ENCODE assay signal across 14 cellular contexts in genomic region chr21:32335601-32336575, GRCh38. TPM values are rescaled to one million over a fixed set of nuclear protein-coding genes. Genes with fewer than 3 reads are reported as not detected.
DNase-seq lines count a peak whose midpoint lies in the region; TF ChIP-seq lines count a peak whose summit lies in the region.
"Had no signal": no experiment of that assay in that cellular context is flagged by ENCODE, and none has a peak within 500 bp of the region (broad histone marks: within the 10 kb centered on the region; RNA-seq: fewer than 3 reads in every experiment).

No MANE protein-coding gene starts in this region.

- H3K4me1 ChIP-seq in subcutaneous abdominal adipose tissue (ENCODE audit: control insufficient read depth in 5 of 5, insufficient read depth in 5 of 5, low read length in 5 of 5) = peaks cover 0 to 32% (median 11%) of the 10 kb centered on the region in 5 donors
- no peaks in the 10 kb centered on the region for H3K4me1 ChIP-seq in colonic mucosa

- H3K4me1 Mint-ChIP-seq in chondrocyte (ENCODE audit: low read depth) (peaks cover 49% of the 10 kb centered on the region), Calu3 (ENCODE audit: low read depth, unreplicated experiment) (peaks cover 12% of the 10 kb centered on the region)
- H3K4me1 Mint-ChIP-seq: activated CD4-positive, alpha-beta T cell treated with anti-CD3 and anti-CD28 coated beads, Interleukin-2, amount 10 ng/mL, durations not matched to agents 7 days and 5 days; activated naive CD4-positive, alpha-beta T cell treated with anti-CD3 and anti-CD28 coated beads, Interleukin-2, amount 10 ng/mL, durations not matched to agents 7 days and 5 days had no signal

- H3K9me3 Mint-ChIP-seq in chondrocyte (ENCODE audit: low read depth) (peaks cover 5% of the 10 kb centered on the region), Calu3 (ENCODE audit: low read depth, unreplicated experiment) (no peaks in the 10 kb centered on the region)
- H3K9me3 Mint-ChIP-seq: activated CD4-positive, alpha-beta T cell treated with anti-CD3 and anti-CD28 coated beads, Interleukin-2, amount 10 ng/mL, durations not matched to agents 7 days and 5 days; activated naive CD4-positive, alpha-beta T cell treated with anti-CD3 and anti-CD28 coated beads, Interleukin-2, amount 10 ng/mL, durations not matched to agents 7 days and 5 days had no signal

- H3K9me3 ChIP-seq in subcutaneous abdominal adipose tissue (ENCODE audit: control insufficient read depth in 5 of 5, low read length in 5 of 5) (no peaks in the 10 kb centered on the region), colonic mucosa (no peaks in the 10 kb centered on the region)

- intact Hi-C loops in colonic mucosa (cut with DNase I) = no loop called here
- intact Hi-C loops in Calu3 (cut with micrococcal nuclease; ENCODE audit: unreplicated experiment) = no loop called here

- H3K4me3 ChIP-seq in subcutaneous abdominal adipose tissue (ENCODE audit: low read depth in 1 of 5, low read length in 5 of 5) (no peak overlapping the region), colonic mucosa (no peak overlapping the region)

- H3K27ac ChIP-seq in subcutaneous abdominal adipose tissue (ENCODE audit: low read depth, low read length) (peak overlapping the region; percentile 60), colonic mucosa (no peak overlapping the region)

- H3K36me3 ChIP-seq in subcutaneous abdominal adipose tissue (ENCODE audit: control insufficient read depth in 5 of 5, insufficient read depth in 5 of 5, low read length in 5 of 5) (peaks cover 16 to 81% (median 68%) of the 10 kb centered on the region in 5 donors), colonic mucosa (peaks cover 7% of the 10 kb centered on the region)

- H3K4me3 Mint-ChIP-seq in chondrocyte (ENCODE audit: unreplicated experiment) = peak overlapping the region; percentile 46
- no peak overlapping the region for H3K4me3 Mint-ChIP-seq in Calu3 (ENCODE audit: low read depth, unreplicated experiment)
- H3K4me3 Mint-ChIP-seq: activated CD4-positive, alpha-beta T cell treated with anti-CD3 and anti-CD28 coated beads, Interleukin-2, amount 10 ng/mL, durations not matched to agents 7 days and 5 days; activated naive CD4-positive, alpha-beta T cell treated with anti-CD3 and anti-CD28 coated beads, Interleukin-2, amount 10 ng/mL, durations not matched to agents 7 days and 5 days; IgD-negative memory B cell had no signal

- BruUV-seq in Calu3 (replicated peaks; lab: Mats Ljungman, UMichigan) = no TSS peak

- H3K36me3 Mint-ChIP-seq in chondrocyte (ENCODE audit: low read depth) = peaks cover 46% of the 10 kb centered on the region
- H3K36me3 Mint-ChIP-seq in Calu3 (ENCODE audit: insufficient read depth, unreplicated experiment) = peaks cover 40% of the 10 kb centered on the region

- peak; percentile 70 for DNase-seq in NCI-H2171 treated with DMSO at 0.1 percent for 48 hours (lab: John Stamatoyannopoulos, UW)
- DNase-seq in chondrocyte (ENCODE audit: low spot score) = no peak
- DNase-seq in left kidney (ENCODE audit: low read depth, low spot score) = peak; percentile 24
- DNase-seq in colonic mucosa = no peak
- DNase-seq in Calu3 = no peak
- no peak for DNase-seq in NCI-H187 (lab: John Stamatoyannopoulos, UW)
- DNase-seq: activated CD4-positive, alpha-beta T cell treated with anti-CD3 and anti-CD28 coated beads, Interleukin-2, amount 10 ng/mL, durations not matched to agents 7 days and 5 days; activated naive CD4-positive, alpha-beta T cell treated with anti-CD3 and anti-CD28 coated beads, Interleukin-2, amount 10 ng/mL, durations not matched to agents 7 days and 5 days; effector CD8-positive, alpha-beta T cell; NCI-H1436; stimulated activated CD4-positive, alpha-beta T cell treated with anti-CD3 and anti-CD28 coated beads, Interleukin-15, amount 100 ng/mL, for 24 hours; T-helper 1 cell had no signal

- H3K27me3 Mint-ChIP-seq in chondrocyte (ENCODE audit: low read depth) = no peaks in the 10 kb centered on the region
- H3K27me3 Mint-ChIP-seq in Calu3 (ENCODE audit: unreplicated experiment) = no peaks in the 10 kb centered on the region
- H3K27me3 Mint-ChIP-seq: activated CD4-positive, alpha-beta T cell treated with anti-CD3 and anti-CD28 coated beads, Interleukin-2, amount 10 ng/mL, durations not matched to agents 7 days and 5 days; activated naive CD4-positive, alpha-beta T cell treated with anti-CD3 and anti-CD28 coated beads, Interleukin-2, amount 10 ng/mL, durations not matched to agents 7 days and 5 days; IgD-negative memory B cell had no signal

- H3K27me3 ChIP-seq in subcutaneous abdominal adipose tissue (ENCODE audit: control insufficient read depth in 5 of 5, insufficient read depth in 4 of 5, low read length in 5 of 5) = no peaks in the 10 kb centered on the region
- H3K27me3 ChIP-seq in colonic mucosa = no peaks in the 10 kb centered on the region

- TF ChIP-seq CTCF in chondrocyte (IDR thresholded peaks at IDR 0.05) = peak; percentile 12
- TF ChIP-seq CTCF in colonic mucosa (IDR thresholded peaks at IDR 0.05) = no peak
- TF ChIP-seq CTCF in Calu3 (IDR thresholded peaks at IDR 0.05; ENCODE audit: unreplicated experiment) = no peak

- H3K27ac Mint-ChIP-seq in chondrocyte (ENCODE audit: unreplicated experiment) = peak overlapping the region; percentile 96
- no peak overlapping the region for H3K27ac Mint-ChIP-seq in Calu3 (ENCODE audit: unreplicated experiment)
- H3K27ac Mint-ChIP-seq: activated CD4-positive, alpha-beta T cell treated with anti-CD3 and anti-CD28 coated beads, Interleukin-2, amount 10 ng/mL, durations not matched to agents 7 days and 5 days; activated naive CD4-positive, alpha-beta T cell treated with anti-CD3 and anti-CD28 coated beads, Interleukin-2, amount 10 ng/mL, durations not matched to agents 7 days and 5 days; IgD-negative memory B cell had no signal

- CTCF ChIA-PET in Calu3 (lab: Charles Lee) = no interaction called here

- H3K9ac ChIP-seq in subcutaneous abdominal adipose tissue (ENCODE audit: low read length in 5 of 5) = no peak overlapping the region
- H3K9ac ChIP-seq in colonic mucosa (ENCODE audit: low read depth in 2 of 2, low read length in 2 of 2) = no peak overlapping the region

RNA-seq across cellular contexts. Expression of gene MRAP, which starts 37.2 kb away (rescaled TPM):
- total RNA-seq in chondrocyte = not detected in 3 replicates
- not detected for total RNA-seq in colonic mucosa
- not detected in 2 replicates for total RNA-seq in Calu3 (2022)
- total RNA-seq: activated CD4-positive, alpha-beta T cell treated with anti-CD3 and anti-CD28 coated beads, Interleukin-2, amount 10 ng/mL, durations not matched to agents 7 days and 5 days had no signal

RNA-seq across cellular contexts. Expression of gene URB1, which starts 56.9 kb away (rescaled TPM):
- total RNA-seq in chondrocyte = 13.5 to 22.1 TPM (median 15.1 TPM) in 3 replicates
- 10 to 100 TPM in 1 of 2 donors, 1 to 10 TPM in 1; 6.1 to 16.4 TPM for total RNA-seq in colonic mucosa
- 16.5 and 19.2 TPM in 2 replicates for total RNA-seq in Calu3 (2022)

RNA-seq across cellular contexts. Expression of gene MIS18A, which starts 57.0 kb away (rescaled TPM):
- total RNA-seq in chondrocyte = 5.0 to 7.1 TPM (median 5.8 TPM) in 3 replicates
- total RNA-seq in colonic mucosa = 10 to 100 TPM; 13.5 to 36.2 TPM
- total RNA-seq in Calu3 (2022) = 10.9 and 13.7 TPM in 2 replicates

Comparison
In these comparisons a context has a peak if more than half of its experiments do, and no peak if none do; other contexts are left out.
1. DNase-seq: peak in NCI-H2171 treated with DMSO at 0.1 percent for 48 hours (single experiment) and left kidney (single experiment); none in chondrocyte (single experiment), colonic mucosa (single experiment), Calu3 (single experiment) and NCI-H187 (0 of 2).